ENCODE assay signal across 2 cellular contexts in genomic region chr7:137787577-137787976, GRCh38. TPM values are rescaled to one million over a fixed set of nuclear protein-coding genes. Genes with fewer than 3 reads are reported as not detected.
"Had no signal": no experiment of that assay in that cellular context is flagged by ENCODE, and none has a peak within 500 bp of the region (broad histone marks: within the 10 kb centered on the region; RNA-seq: fewer than 3 reads in every experiment).

No MANE protein-coding gene starts in this region.

RNA-seq across cellular contexts. Expression of gene DGKI, which starts 59.2 kb away (rescaled TPM):
- polyA plus RNA-seq: immature natural killer cell; naive thymus-derived CD4-positive, alpha-beta T cell had no signal
